In the genomic region with DNA sequence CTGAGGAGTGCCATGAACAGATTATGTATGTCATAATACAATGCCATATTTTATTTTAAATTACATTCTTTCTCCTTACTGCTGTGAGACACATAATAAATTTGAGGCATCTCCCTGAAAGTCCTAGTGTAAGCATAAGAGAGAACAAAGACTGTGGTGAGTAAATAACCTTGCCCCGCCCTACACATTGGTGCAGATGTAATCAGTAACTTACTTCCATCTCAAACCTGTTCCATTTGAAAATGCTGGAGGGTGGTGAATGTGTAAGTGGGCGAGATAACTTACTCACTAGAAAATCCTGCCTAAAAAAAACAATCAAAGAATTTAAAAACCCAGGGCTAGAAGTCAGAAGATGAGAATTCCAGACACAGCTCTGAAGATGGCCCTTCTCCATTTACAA, we compare ENCODE assay signal across 29 cellular contexts.
"Had no signal": no experiment of that assay in that cellular context is flagged by ENCODE, and none has a peak within 500 bp of the region (broad histone marks: within the 10 kb centered on the region; RNA-seq: fewer than 3 reads in every experiment).

No MANE protein-coding gene starts in this region.

- H3K4me3 ChIP-seq: breast epithelium, gastrocnemius medialis, psoas muscle, right atrium auricular region, spleen, tibial nerve had no signal

- H3K4me1 Mint-ChIP-seq: activated CD4-positive, alpha-beta T cell treated with anti-CD3 and anti-CD28 coated beads, Interleukin-2, amount 10 ng/mL, durations not matched to agents 24 days and 14 days; activated T-helper 17 cell treated with anti-CD3 and anti-CD28 coated beads, Interleukin-2, amount 50 U/mL, for 72 hours; central memory CD8-positive, alpha-beta T cell; memory B cell; naive thymus-derived CD4-positive, alpha-beta T cell; neural crest cell; T-helper 17 cell had no signal

- ATAC-seq: activated CD4-positive, CD25-positive, alpha-beta regulatory T cell treated with anti-CD3 and anti-CD28 coated beads, Interleukin-2, amount 50 U/mL, for 24 hours; activated T-helper 17 cell treated with anti-CD3 and anti-CD28 coated beads, Interleukin-2, amount 50 U/mL, for 72 hours; gastrocnemius medialis; naive thymus-derived CD4-positive, alpha-beta T cell; psoas muscle; T-helper 17 cell had no signal

- H3K4me3 Mint-ChIP-seq: activated CD4-positive, alpha-beta memory T cell treated with anti-CD3 and anti-CD28 coated beads for 36 hours; activated CD4-positive, alpha-beta T cell treated with anti-CD3 and anti-CD28 coated beads, Interleukin-2, amount 10 ng/mL, durations not matched to agents 24 days and 14 days; activated T-cell treated with anti-CD3 and anti-CD28 coated beads, Interleukin-2, amount 50 U/mL, for 24 hours; activated T-helper 17 cell treated with anti-CD3 and anti-CD28 coated beads, Interleukin-2, amount 50 U/mL, for 72 hours; central memory CD8-positive, alpha-beta T cell; memory B cell; naive thymus-derived CD4-positive, alpha-beta T cell; neural crest cell; T-helper 17 cell had no signal

- H3K27me3 Mint-ChIP-seq: activated CD4-positive, alpha-beta memory T cell treated with anti-CD3 and anti-CD28 coated beads for 36 hours; activated CD4-positive, alpha-beta T cell treated with anti-CD3 and anti-CD28 coated beads, Interleukin-2, amount 10 ng/mL, durations not matched to agents 24 days and 14 days; activated T-cell treated with anti-CD3 and anti-CD28 coated beads, Interleukin-2, amount 50 U/mL, for 24 hours; activated T-helper 17 cell treated with anti-CD3 and anti-CD28 coated beads, Interleukin-2, amount 50 U/mL, for 72 hours; central memory CD8-positive, alpha-beta T cell; memory B cell; naive thymus-derived CD4-positive, alpha-beta T cell; T-helper 17 cell had no signal

- H3K27ac Mint-ChIP-seq: activated CD4-positive, alpha-beta memory T cell treated with anti-CD3 and anti-CD28 coated beads for 36 hours; activated CD4-positive, alpha-beta T cell treated with anti-CD3 and anti-CD28 coated beads, Interleukin-2, amount 10 ng/mL, durations not matched to agents 24 days and 14 days; activated T-cell treated with anti-CD3 and anti-CD28 coated beads, Interleukin-2, amount 50 U/mL, for 24 hours; activated T-helper 17 cell treated with anti-CD3 and anti-CD28 coated beads, Interleukin-2, amount 50 U/mL, for 72 hours; memory B cell; naive thymus-derived CD4-positive, alpha-beta T cell; T-helper 17 cell had no signal

- DNase-seq: activated CD4-positive, alpha-beta memory T cell treated with anti-CD3 and anti-CD28 coated beads for 36 hours; activated CD4-positive, alpha-beta T cell treated with anti-CD3 and anti-CD28 coated beads, Interleukin-2, amount 10 ng/mL, durations not matched to agents 24 days and 14 days; activated CD8-positive, alpha-beta memory T cell treated with anti-CD3 and anti-CD28 coated beads, Interleukin-2, amount 50 U/mL, for 4 hours; activated gamma-delta T cell treated with Interleukin-2 at 50 U/mL for 16 hours; activated naive CD4-positive, alpha-beta T cell treated with anti-CD3 and anti-CD28 coated beads, Interleukin-2, amount 50 U/mL, for 16 hours; activated T-cell treated with anti-CD3 and anti-CD28 coated beads, Interleukin-2, amount 50 U/mL, for 24 hours; amygdala; dermis blood vessel endothelial cell; effector CD4-positive, alpha-beta T cell; gastrocnemius medialis; glutamatergic neuron; islet precursor cell; midbrain; naive thymus-derived CD4-positive, alpha-beta T cell; occipital lobe; psoas muscle; spleen; stimulated activated naive CD4-positive, alpha-beta T cell; T-helper 17 cell; T1000; WERI-Rb-1 had no signal

- H3K36me3 Mint-ChIP-seq: activated CD4-positive, alpha-beta memory T cell treated with anti-CD3 and anti-CD28 coated beads for 36 hours; memory B cell; naive thymus-derived CD4-positive, alpha-beta T cell had no signal
